In genomic region chr7:36210542-36210941, GRCh38 we compare ENCODE assay signal across 1 cellular context.
TF ChIP-seq lines count a peak whose summit lies in the region.

No MANE protein-coding gene starts in this region.

TF ChIP-seq in IMR-90, 13 proteins besides CTCF, POLR2A, EP300 and RAD21 (continued from another document):
- peak; percentile 13; the same call in 1 of the 2 replicates for TF ChIP-seq FOS (IDR thresholded peaks at IDR 0.05; ENCODE audit: low read depth, low read length)
